26 cellular contexts compared by ENCODE assay signal in genomic region chr9:5551368-5551767, GRCh38. TPM values are rescaled to one million over a fixed set of nuclear protein-coding genes. Genes with fewer than 3 reads are reported as not detected.
"Had no signal": no experiment of that assay in that cellular context is flagged by ENCODE, and none has a peak within 500 bp of the region (broad histone marks: within the 10 kb centered on the region; RNA-seq: fewer than 3 reads in every experiment).

No MANE protein-coding gene starts in this region.

- H3K36me3 Mint-ChIP-seq: natural killer cell had no signal

- H3K4me1 ChIP-seq: prostate gland, transverse colon had no signal

- H3K9me3 Mint-ChIP-seq: natural killer cell; stimulated activated naive B cell treated with anti-CD40 and anti-IgM and Interleukin-4, amounts not matched to agents 10 μg/mL and 1 μg/mL and 100 μg/mL, for 72 hours; stimulated activated naive CD8-positive, alpha-beta T cell treated with anti-CD3 and anti-CD28 coated beads, Interleukin-15, Interleukin-2, amounts not matched to agents 100 ng/mL and 50 ng/mL, for 24 hours had no signal

- H3K27ac Mint-ChIP-seq: natural killer cell; stimulated activated naive B cell treated with anti-CD40 and anti-IgM and Interleukin-4, amounts not matched to agents 10 μg/mL and 1 μg/mL and 100 μg/mL, for 72 hours; stimulated activated naive CD8-positive, alpha-beta T cell treated with anti-CD3 and anti-CD28 coated beads, Interleukin-15, Interleukin-2, amounts not matched to agents 100 ng/mL and 50 ng/mL, for 24 hours had no signal

- H3K27ac ChIP-seq: dorsolateral prefrontal cortex, heart right ventricle, left ventricle myocardium inferior, lower lobe of right lung, neutrophil, prostate gland, right atrium auricular region, sigmoid colon, spleen, suprapubic skin, transverse colon had no signal

- H3K27me3 Mint-ChIP-seq: stimulated activated naive B cell treated with anti-CD40 and anti-IgM and Interleukin-4, amounts not matched to agents 10 μg/mL and 1 μg/mL and 100 μg/mL, for 72 hours; stimulated activated naive CD8-positive, alpha-beta T cell treated with anti-CD3 and anti-CD28 coated beads, Interleukin-15, Interleukin-2, amounts not matched to agents 100 ng/mL and 50 ng/mL, for 24 hours had no signal

- H3K4me3 Mint-ChIP-seq: natural killer cell; neural crest cell; stimulated activated naive B cell treated with anti-CD40 and anti-IgM and Interleukin-4, amounts not matched to agents 10 μg/mL and 1 μg/mL and 100 μg/mL, for 72 hours; stimulated activated naive CD8-positive, alpha-beta T cell treated with anti-CD3 and anti-CD28 coated beads, Interleukin-15, Interleukin-2, amounts not matched to agents 100 ng/mL and 50 ng/mL, for 24 hours had no signal

- H3K27me3 ChIP-seq: dorsolateral prefrontal cortex, esophagus squamous epithelium, heart right ventricle, neutrophil, right atrium auricular region, sigmoid colon, spleen, suprapubic skin, transverse colon had no signal

- DNase-seq: cortex of kidney; dorsolateral prefrontal cortex; effector CD4-positive, alpha-beta T cell; esophagus squamous epithelium; foreskin melanocyte; glutamatergic neuron; heart right ventricle; hippocampal formation; left cardiac atrium; left ventricle myocardium inferior; lower lobe of right lung; natural killer cell; sigmoid colon; spleen; stimulated activated CD4-positive, alpha-beta T cell treated with anti-CD3 and anti-CD28 coated beads, Interleukin-4, amount 100 ng/mL, for 4 hours; stimulated activated naive B cell treated with anti-CD40 and anti-IgM and Interleukin-4, amounts not matched to agents 10 μg/mL and 1 μg/mL and 100 μg/mL, for 72 hours; transverse colon had no signal

- H3K4me3 ChIP-seq: dorsolateral prefrontal cortex, esophagus squamous epithelium, heart right ventricle, left ventricle myocardium inferior, lower lobe of right lung, prostate gland, right atrium auricular region, sigmoid colon, spleen, suprapubic skin, transverse colon had no signal

- H3K36me3 ChIP-seq: esophagus squamous epithelium, heart right ventricle, left ventricle myocardium inferior, lower lobe of right lung, neutrophil, prostate gland, right atrium auricular region, sigmoid colon, suprapubic skin, transverse colon had no signal

- ATAC-seq: heart right ventricle; left cardiac atrium; lower lobe of right lung; natural killer cell; stimulated activated naive B cell treated with anti-CD40 and anti-IgM and Interleukin-4, amounts not matched to agents 10 μg/mL and 1 μg/mL and 100 μg/mL, for 72 hours had no signal

- FAIRE-seq: islet of Langerhans, urothelium cell line had no signal

- H3K9me3 ChIP-seq: esophagus squamous epithelium, heart right ventricle, left ventricle myocardium inferior, lower lobe of right lung, neutrophil, prostate gland, right atrium auricular region, sigmoid colon, spleen, suprapubic skin, transverse colon had no signal

RNA-seq across cellular contexts. Expression of gene PDCD1LG2, which starts 41.0 kb away (rescaled TPM):
- total RNA-seq: mononuclear cell, neural crest cell had no signal
